Comparison of ENCODE assay signal across 1 cellular context in the genomic region with DNA sequence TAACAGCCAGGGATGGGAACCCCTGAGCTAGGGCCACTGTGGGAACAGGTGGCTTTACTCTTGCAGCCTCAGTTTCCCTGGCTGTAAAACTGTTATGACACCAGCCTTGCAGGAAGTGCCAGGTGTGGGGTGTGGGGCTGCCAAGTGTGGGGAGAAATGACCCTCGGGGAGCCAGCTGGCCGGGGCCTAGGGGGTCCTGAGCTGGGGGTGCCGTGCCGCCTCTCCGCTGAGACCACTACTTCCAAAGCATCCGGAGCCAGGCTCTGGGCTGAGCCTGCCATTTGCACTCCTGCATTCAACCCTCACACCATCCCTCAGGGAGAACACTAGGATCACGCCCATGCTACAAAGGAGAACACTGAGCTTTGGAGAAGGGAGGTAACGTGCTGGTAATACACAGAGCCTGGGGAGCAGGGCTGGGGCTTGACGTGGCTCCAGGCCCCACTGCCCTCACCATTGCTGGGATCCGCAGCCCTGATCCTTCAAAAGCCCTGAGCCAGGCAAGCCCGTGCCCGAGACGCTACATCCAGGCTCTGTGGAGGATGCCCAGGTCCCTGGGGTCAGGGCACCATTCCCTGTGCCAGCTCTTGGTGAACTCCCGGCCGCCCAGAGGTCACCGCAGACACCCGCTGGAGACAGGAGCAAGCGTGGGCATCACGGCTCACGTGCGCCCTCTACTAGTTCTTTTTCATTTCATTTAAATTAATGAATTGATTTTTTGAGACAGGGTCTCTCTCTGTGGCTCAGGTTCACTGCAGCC.
TF ChIP-seq lines count a peak whose summit lies in the region.

No MANE protein-coding gene starts in this region.

TF ChIP-seq in Ishikawa, 13 proteins besides CTCF, POLR2A, EP300 and RAD21 (continued from another document):
- TF ChIP-seq, protein P1, sequence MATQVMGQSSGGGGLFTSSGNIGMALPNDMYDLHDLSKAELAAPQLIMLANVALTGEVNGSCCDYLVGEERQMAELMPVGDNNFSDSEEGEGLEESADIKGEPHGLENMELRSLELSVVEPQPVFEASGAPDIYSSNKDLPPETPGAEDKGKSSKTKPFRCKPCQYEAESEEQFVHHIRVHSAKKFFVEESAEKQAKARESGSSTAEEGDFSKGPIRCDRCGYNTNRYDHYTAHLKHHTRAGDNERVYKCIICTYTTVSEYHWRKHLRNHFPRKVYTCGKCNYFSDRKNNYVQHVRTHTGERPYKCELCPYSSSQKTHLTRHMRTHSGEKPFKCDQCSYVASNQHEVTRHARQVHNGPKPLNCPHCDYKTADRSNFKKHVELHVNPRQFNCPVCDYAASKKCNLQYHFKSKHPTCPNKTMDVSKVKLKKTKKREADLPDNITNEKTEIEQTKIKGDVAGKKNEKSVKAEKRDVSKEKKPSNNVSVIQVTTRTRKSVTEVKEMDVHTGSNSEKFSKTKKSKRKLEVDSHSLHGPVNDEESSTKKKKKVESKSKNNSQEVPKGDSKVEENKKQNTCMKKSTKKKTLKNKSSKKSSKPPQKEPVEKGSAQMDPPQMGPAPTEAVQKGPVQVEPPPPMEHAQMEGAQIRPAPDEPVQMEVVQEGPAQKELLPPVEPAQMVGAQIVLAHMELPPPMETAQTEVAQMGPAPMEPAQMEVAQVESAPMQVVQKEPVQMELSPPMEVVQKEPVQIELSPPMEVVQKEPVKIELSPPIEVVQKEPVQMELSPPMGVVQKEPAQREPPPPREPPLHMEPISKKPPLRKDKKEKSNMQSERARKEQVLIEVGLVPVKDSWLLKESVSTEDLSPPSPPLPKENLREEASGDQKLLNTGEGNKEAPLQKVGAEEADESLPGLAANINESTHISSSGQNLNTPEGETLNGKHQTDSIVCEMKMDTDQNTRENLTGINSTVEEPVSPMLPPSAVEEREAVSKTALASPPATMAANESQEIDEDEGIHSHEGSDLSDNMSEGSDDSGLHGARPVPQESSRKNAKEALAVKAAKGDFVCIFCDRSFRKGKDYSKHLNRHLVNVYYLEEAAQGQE (IDR thresholded peaks at IDR 0.05; ENCODE audit: low read depth) = no peak
- TF ChIP-seq EGR1 (IDR thresholded peaks at IDR 0.05) = no peak
- TF ChIP-seq TEAD4 (IDR thresholded peaks at IDR 0.05) = no peak
- TF ChIP-seq YY1 (IDR thresholded peaks at IDR 0.05; ENCODE audit: low read depth) = no peak
- TF ChIP-seq FOXM1 (IDR thresholded peaks at IDR 0.05; ENCODE audit: borderline replicate concordance, low read depth) = no peak
- no peak for TF ChIP-seq NFIC (IDR thresholded peaks at IDR 0.05)
- TF ChIP-seq ZBTB7A (IDR thresholded peaks at IDR 0.05; ENCODE audit: low read depth) = no peak
- TF ChIP-seq TAF1 (IDR thresholded peaks at IDR 0.05; ENCODE audit: low read depth) = no peak
